Comparison of ENCODE assay signal across 11 cellular contexts in genomic region chr1:18373882-18374493, GRCh38.
A peak's percentile ranks its signal among the peaks of the same experiment; 100 is the strongest.
DNase-seq lines count a peak whose midpoint lies in the region; ATAC-seq, FAIRE-seq and TF ChIP-seq lines count a peak whose summit lies in the region.
"Had no signal": no experiment of that assay in that cellular context is flagged by ENCODE, and none has a peak within 500 bp of the region (broad histone marks: within the 10 kb centered on the region; RNA-seq: fewer than 3 reads in every experiment).

No MANE protein-coding gene starts in this region.

- no peak overlapping the region for H3K4me3 ChIP-seq in HepG2 (replicated peaks in 1 of 3; ENCODE audit: insufficient read depth in 1 of 3, low read depth in 2 of 3, low read length in 3 of 3)
- H3K4me3 ChIP-seq in right lobe of liver: no peak overlapping the region
- no peak overlapping the region for H3K4me3 ChIP-seq in Karpas-422 (ENCODE audit: low read length)
- no peak overlapping the region for H3K4me3 ChIP-seq in bronchial epithelial cell (ENCODE audit: low read depth, low read length)
- H3K4me3 ChIP-seq in testis: no peak overlapping the region

- no peak overlapping the region for H3K9ac ChIP-seq in HepG2 (ENCODE audit: insufficient read depth, low read depth, low read length)
- no peak overlapping the region for H3K9ac ChIP-seq in Karpas-422 (ENCODE audit: low read length)

- TF ChIP-seq EP300 in HepG2 (IDR thresholded peaks at IDR 0.05; ENCODE audit: low read depth in 2 of 2, low read length in 2 of 2): no peak
- TF ChIP-seq EP300 in HepG2 (CRISPR knock-in tag; IDR thresholded peaks at IDR 0.05; ENCODE audit: borderline replicate concordance): no peak

- no peaks in the 10 kb centered on the region for H3K4me1 ChIP-seq in HepG2 (ENCODE audit: insufficient read depth, low read length)
- no peaks in the 10 kb centered on the region for H3K4me1 ChIP-seq in right lobe of liver
- H3K4me1 ChIP-seq in Karpas-422 (ENCODE audit: low read length): no peaks in the 10 kb centered on the region
- no peaks in the 10 kb centered on the region for H3K4me1 ChIP-seq in testis

- H3K27ac ChIP-seq in HepG2 (ENCODE audit: extremely low read length, insufficient read depth, low read length): no peak overlapping the region
- no peak overlapping the region for H3K27ac ChIP-seq in right lobe of liver
- no peak overlapping the region for H3K27ac ChIP-seq in Karpas-422 (ENCODE audit: low read length)
- H3K27ac ChIP-seq in testis: no peak overlapping the region

- no peak for TF ChIP-seq POLR2A in HepG2 (IDR thresholded peaks at IDR 0.05; ENCODE audit: insufficient read depth in 1 of 2, low read depth in 2 of 2, low read length in 2 of 2)
- no peak for TF ChIP-seq POLR2A in right lobe of liver (IDR thresholded peaks at IDR 0.05)
- TF ChIP-seq POLR2A in testis (IDR thresholded peaks at IDR 0.05): no peak

- ATAC-seq in HepG2: peak; percentile 70
- ATAC-seq in right lobe of liver: no peak
- no peak for ATAC-seq in GM21528 (IDR thresholded peaks at IDR 0.05; ENCODE audit: low FRiP score, unreplicated experiment)
- ATAC-seq: sciatic nerve had no signal

- DNase-seq in HepG2 (ENCODE audit: low spot score) (no peak), right lobe of liver (no peak), Karpas-422 (peak; percentile 82), bronchial epithelial cell (ENCODE audit: low read depth) (no peak), testis (peak; percentile 62), amniotic stem cell (lab: John Stamatoyannopoulos, UW) (no peak)
- no peak for DNase-seq in activated naive CD4-positive, alpha-beta T cell (lab: John Stamatoyannopoulos, UW)
- DNase-seq: DMS79 had no signal

- TF ChIP-seq CTCF in HepG2 (CRISPR knock-in tag; IDR thresholded peaks at IDR 0.05) (peak; percentile 64), right lobe of liver (IDR thresholded peaks at IDR 0.05) (peak in 2 of 4 donors; percentile 15 to 32), bronchial epithelial cell (IDR thresholded peaks at IDR 0.05; ENCODE audit: insufficient read depth, low read length, severe bottlenecking) (peak; percentile 5), testis (IDR thresholded peaks at IDR 0.05) (peak in 2 of 3 experiments; percentile 32 to 35)

- peak; percentile 21; the same call in 1 of the 2 replicates for TF ChIP-seq RAD21 in HepG2 (CRISPR knock-in tag; IDR thresholded peaks at IDR 0.05)

- CTCF ChIA-PET in HepG2 (lab: Yijun Ruan, JAX; ENCODE audit: low intra/inter-chr PET ratio, low total read pairs): no interaction called here

- WGBS in HepG2 (ENCODE audit: low lambda C conversion rate): 36% methylated on average over 6 of the region's 14 CpGs
- 38% methylated on average over 7 of the region's 14 CpGs for WGBS in right lobe of liver (ENCODE audit: insufficient coverage, low coverage, low lambda C conversion rate, missing lambda C conversion rate)
- WGBS in testis, 2 donors: 64 to 78% methylated on average over 12 to 14 of the region's 14 CpGs

- in situ Hi-C loops in HepG2 (cut with HindIII; ENCODE audit: extremely low pct_ligation_motif_present, low pct_unique_long_range_greater_than_20kb): no loop called here

- H3K79me2 ChIP-seq in HepG2 (ENCODE audit: insufficient read depth, low read length): no peaks in the 10 kb centered on the region
- no peaks in the 10 kb centered on the region for H3K79me2 ChIP-seq in Karpas-422 (ENCODE audit: low read length)

- H4K20me1 ChIP-seq in HepG2 (ENCODE audit: insufficient read depth, low read length) (no peaks in the 10 kb centered on the region), Karpas-422 (ENCODE audit: insufficient read depth, low read depth, low read length) (no peaks in the 10 kb centered on the region)

- H3K9me3 ChIP-seq in HepG2 (ENCODE audit: low read length): no peaks in the 10 kb centered on the region
- H3K9me3 ChIP-seq in right lobe of liver: no peaks in the 10 kb centered on the region
- no peaks in the 10 kb centered on the region for H3K9me3 ChIP-seq in Karpas-422 (ENCODE audit: low read length)
- H3K9me3 ChIP-seq in testis: no peaks in the 10 kb centered on the region

- intact Hi-C loops in HepG2 (cut with micrococcal nuclease; ENCODE audit: unreplicated experiment): no loop called here
- intact Hi-C loops in right lobe of liver (cut with DNase I): no loop called here
- intact Hi-C loops in testis (cut with DNase I; ENCODE audit: low total_unique reads): no loop called here

- H3K4me2 ChIP-seq in HepG2 (ENCODE audit: low read depth, low read length): no peak overlapping the region
- no peak overlapping the region for H3K4me2 ChIP-seq in Karpas-422 (ENCODE audit: low read depth, low read length, poor library complexity, severe bottlenecking)

- POLR2A ChIA-PET in HepG2 (lab: Yijun Ruan, JAX): no interaction called here

- FAIRE-seq in HepG2 (lab: Jason Lieb, UNC) (no peak), bronchial epithelial cell (lab: Jason Lieb, UNC) (peak; percentile 13)
- FAIRE-seq: TTC549 had no signal

- H3K27me3 ChIP-seq in HepG2 (ENCODE audit: control insufficient read depth in 1 of 2, insufficient read depth in 2 of 2, low read length in 2 of 2) (peaks cover 2 to 3% of the 10 kb centered on the region in 2 experiments; a peak in 1 of 5 replicates), right lobe of liver (no peaks in the 10 kb centered on the region), Karpas-422 (ENCODE audit: low read length) (no peaks in the 10 kb centered on the region), bronchial epithelial cell (ENCODE audit: control insufficient read depth, insufficient read depth, low read length) (no peaks in the 10 kb centered on the region), testis (no peaks in the 10 kb centered on the region)

- no TSS peak for BruUV-seq in HepG2 (replicated peaks; lab: Mats Ljungman, UMichigan)

- H3K36me3 ChIP-seq in HepG2 (replicated peaks in 1 of 2; ENCODE audit: control insufficient read depth in 1 of 2, insufficient read depth in 2 of 2, low read length in 2 of 2) (no peaks in the 10 kb centered on the region), right lobe of liver (no peaks in the 10 kb centered on the region), Karpas-422 (ENCODE audit: insufficient read depth, low read length) (no peaks in the 10 kb centered on the region), bronchial epithelial cell (ENCODE audit: control insufficient read depth, insufficient read depth, low read length) (no peaks in the 10 kb centered on the region), testis (ENCODE audit: low read depth, missing control alignments) (no peaks in the 10 kb centered on the region)

- no peak overlapping the region for H2AFZ ChIP-seq in HepG2 (ENCODE audit: low read length)
- no peak overlapping the region for H2AFZ ChIP-seq in Karpas-422 (ENCODE audit: low read length)

- no peaks in the 10 kb centered on the region for H3K9me2 ChIP-seq in Karpas-422 (replicated peaks; ENCODE audit: insufficient read depth, low read length)

TF ChIP-seq in HepG2, 621 proteins besides CTCF, POLR2A, EP300 and RAD21:
- TF ChIP-seq ZNF430 (CRISPR knock-in tag; IDR thresholded peaks at IDR 0.05) (no peak), STAG1 (CRISPR knock-in tag; IDR thresholded peaks at IDR 0.05) (peak; percentile 33; the same call in 1 of the 2 replicates)

Comparison
In these comparisons a context has a peak if more than half of its experiments do, and no peak if none do; other contexts are left out.
1. DNase-seq: peak in Karpas-422 (single experiment) and testis (single experiment); none in HepG2 (single experiment), right lobe of liver (0 of 3), bronchial epithelial cell (single experiment), amniotic stem cell (single experiment) and activated naive CD4-positive, alpha-beta T cell (0 of 4).